10 cellular contexts compared by ENCODE assay signal in genomic region chr18:49762191-49763077, GRCh38.
"Had no signal": no experiment of that assay in that cellular context is flagged by ENCODE, and none has a peak within 500 bp of the region (broad histone marks: within the 10 kb centered on the region; RNA-seq: fewer than 3 reads in every experiment).

No MANE protein-coding gene starts in this region.

- H3K4me3 ChIP-seq: ascending aorta, esophagus squamous epithelium, smooth muscle cell had no signal

- H3K27me3 Mint-ChIP-seq: T-helper 17 cell had no signal

- H3K9me3 ChIP-seq: ascending aorta, esophagus squamous epithelium had no signal

- DNase-seq: activated effector memory CD4-positive, alpha-beta T cell treated with Interleukin-2 at 50 U/mL for 16 hours; activated naive CD8-positive, alpha-beta T cell treated with anti-CD3 and anti-CD28 coated beads for 36 hours; esophagus squamous epithelium; foreskin fibroblast; glutamatergic neuron; immature natural killer cell; left cardiac atrium; T-helper 17 cell had no signal

- H3K27ac Mint-ChIP-seq: activated naive CD8-positive, alpha-beta T cell treated with anti-CD3 and anti-CD28 coated beads for 36 hours; T-helper 17 cell had no signal

- H3K9me3 Mint-ChIP-seq: activated naive CD8-positive, alpha-beta T cell treated with anti-CD3 and anti-CD28 coated beads for 36 hours had no signal

- ATAC-seq: left cardiac atrium, T-helper 17 cell had no signal

- H3K4me1 ChIP-seq: ascending aorta, esophagus squamous epithelium had no signal

- H3K27me3 ChIP-seq: ascending aorta, esophagus squamous epithelium had no signal

- H3K36me3 ChIP-seq: ascending aorta, esophagus squamous epithelium had no signal

- H3K36me3 Mint-ChIP-seq: activated naive CD8-positive, alpha-beta T cell treated with anti-CD3 and anti-CD28 coated beads for 36 hours; immature natural killer cell had no signal

- H3K4me3 Mint-ChIP-seq: activated naive CD8-positive, alpha-beta T cell treated with anti-CD3 and anti-CD28 coated beads for 36 hours; immature natural killer cell; T-helper 17 cell had no signal

- H3K27ac ChIP-seq: ascending aorta, esophagus squamous epithelium had no signal

- H3K4me1 Mint-ChIP-seq: activated naive CD8-positive, alpha-beta T cell treated with anti-CD3 and anti-CD28 coated beads for 36 hours; immature natural killer cell had no signal
